Comparison of ENCODE assay signal across 8 cellular contexts in the genomic region with DNA sequence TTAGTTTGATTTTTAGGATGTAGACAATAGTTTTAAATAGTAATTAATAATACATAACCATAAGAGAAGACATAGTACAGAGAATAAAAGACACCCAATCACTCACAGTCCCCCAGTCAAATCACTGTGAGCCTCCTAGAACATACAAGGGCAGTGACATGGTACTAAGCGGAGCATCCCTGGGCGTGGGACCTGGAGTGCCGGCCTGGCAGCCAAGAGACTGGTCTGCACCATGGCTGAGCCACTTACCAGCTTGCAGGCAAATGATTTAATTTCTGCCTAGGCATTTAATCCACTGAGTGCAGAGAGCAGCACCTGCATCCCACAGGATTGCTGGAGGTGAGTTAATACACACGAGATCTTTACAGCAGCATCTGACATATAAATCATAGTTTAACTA.
"Had no signal": no experiment of that assay in that cellular context is flagged by ENCODE, and none has a peak within 500 bp of the region (broad histone marks: within the 10 kb centered on the region; RNA-seq: fewer than 3 reads in every experiment).

No MANE protein-coding gene starts in this region.

- H2AFZ ChIP-seq: GM23248 had no signal

- H3K27ac ChIP-seq: GM23248 had no signal

- H3K4me3 ChIP-seq: GM23248, HAP-1 had no signal

- H3K4me3 Mint-ChIP-seq: HFFc6, IgD-negative memory B cell had no signal

- ATAC-seq: HCT116 had no signal

- DNase-seq: GM23248, GOT3, H7, HFFc6, KBM-7 had no signal

- H3K9me3 ChIP-seq: HAP-1 had no signal

- H3K9ac ChIP-seq: GM23248 had no signal

- H3K27ac Mint-ChIP-seq: HFFc6 had no signal

- H3K27me3 Mint-ChIP-seq: IgD-negative memory B cell had no signal

- H3K9me3 Mint-ChIP-seq: HFFc6, IgD-negative memory B cell had no signal

- H3K36me3 Mint-ChIP-seq: IgD-negative memory B cell had no signal
